ENCODE assay signal across 8 cellular contexts in genomic region chr9:37995348-37995737, GRCh38.
DNase-seq lines count a peak whose midpoint lies in the region; ATAC-seq and TF ChIP-seq lines count a peak whose summit lies in the region.

No MANE protein-coding gene starts in this region.

- CTCF ChIA-PET in AG04450 (lab: Charles Lee), result interaction anchor here (1.1 kb wide), 1 partner anchor 137 kb away, joined by 3 read pairs; no protein-coding TSS in a partner anchor

- DNase-seq in AG04450 (ENCODE audit: low read depth, low spot score) (no peak), RWPE2 (ENCODE audit: low spot score) (no peak), epithelial cell of prostate (ENCODE audit: low read depth, low spot score) (no peak), posterior vena cava (ENCODE audit: low spot score) (peak; percentile 26), DMS114 treated with DMSO at 0.1 percent for 48 hours (lab: John Stamatoyannopoulos, UW; ENCODE audit: unreplicated experiment) (no peak), sciatic nerve (ENCODE audit: low spot score) (no peak)

- POLR2A ChIA-PET in AG04450 (lab: Yijun Ruan, JAX), result interaction anchor here (0.7 to 2.0 kb wide), 5 partner anchors 18 to 73 kb away, joined by 3 to 6 read pairs (median 5); partner anchors contain the start of gene SHB

- H3K36me3 ChIP-seq in RWPE2 (ENCODE audit: low read depth), result peaks cover 24% of the 10 kb centered on the region

- H3K27me3 ChIP-seq in AG04450 (ENCODE audit: control insufficient read depth, insufficient read depth, low read length) (no peaks in the 10 kb centered on the region), RWPE2 (ENCODE audit: insufficient read depth, poor library complexity, severe bottlenecking) (no peaks in the 10 kb centered on the region)

- intact Hi-C loops in posterior vena cava (cut with DNase I) (no loop called here), sciatic nerve (cut with DNase I) (no loop called here)

- peak overlapping the region; percentile 34 for H3K4me3 ChIP-seq in AG04450 (ENCODE audit: low read depth, low read length)
- H3K4me3 ChIP-seq in RWPE2 (ENCODE audit: severe bottlenecking), result no peak overlapping the region

- ATAC-seq in RWPE2 (ENCODE audit: low read depth) (no peak), sciatic nerve (no peak), HG02840 (IDR thresholded peaks at IDR 0.05; ENCODE audit: low FRiP score, unreplicated experiment) (no peak), HG02973 (IDR thresholded peaks at IDR 0.05; ENCODE audit: unreplicated experiment) (no peak)

- H3K27ac ChIP-seq in AG04450 (ENCODE audit: low read depth, low read length), result peak overlapping the region; percentile 90
- peak overlapping the region; percentile 95 for H3K27ac ChIP-seq in RWPE2 (ENCODE audit: poor library complexity, severe bottlenecking)
- H3K27ac ChIP-seq in epithelial cell of prostate, result peak overlapping the region; percentile 63

- H3K9me3 ChIP-seq in AG04450 (ENCODE audit: control insufficient read depth, insufficient read depth, low read length) (no peaks in the 10 kb centered on the region), RWPE2 (ENCODE audit: severe bottlenecking) (no peaks in the 10 kb centered on the region)

- H3K4me1 ChIP-seq in RWPE2 (ENCODE audit: insufficient read depth, poor library complexity, severe bottlenecking), result peaks cover 44% of the 10 kb centered on the region

- no peak for TF ChIP-seq CTCF in AG04450 (IDR thresholded peaks at IDR 0.05; ENCODE audit: low read depth, low read length)
- TF ChIP-seq CTCF in RWPE2 (IDR thresholded peaks at IDR 0.05; ENCODE audit: poor library complexity, severe bottlenecking), result no peak
